8 cellular contexts compared by ENCODE assay signal in the genomic region with DNA sequence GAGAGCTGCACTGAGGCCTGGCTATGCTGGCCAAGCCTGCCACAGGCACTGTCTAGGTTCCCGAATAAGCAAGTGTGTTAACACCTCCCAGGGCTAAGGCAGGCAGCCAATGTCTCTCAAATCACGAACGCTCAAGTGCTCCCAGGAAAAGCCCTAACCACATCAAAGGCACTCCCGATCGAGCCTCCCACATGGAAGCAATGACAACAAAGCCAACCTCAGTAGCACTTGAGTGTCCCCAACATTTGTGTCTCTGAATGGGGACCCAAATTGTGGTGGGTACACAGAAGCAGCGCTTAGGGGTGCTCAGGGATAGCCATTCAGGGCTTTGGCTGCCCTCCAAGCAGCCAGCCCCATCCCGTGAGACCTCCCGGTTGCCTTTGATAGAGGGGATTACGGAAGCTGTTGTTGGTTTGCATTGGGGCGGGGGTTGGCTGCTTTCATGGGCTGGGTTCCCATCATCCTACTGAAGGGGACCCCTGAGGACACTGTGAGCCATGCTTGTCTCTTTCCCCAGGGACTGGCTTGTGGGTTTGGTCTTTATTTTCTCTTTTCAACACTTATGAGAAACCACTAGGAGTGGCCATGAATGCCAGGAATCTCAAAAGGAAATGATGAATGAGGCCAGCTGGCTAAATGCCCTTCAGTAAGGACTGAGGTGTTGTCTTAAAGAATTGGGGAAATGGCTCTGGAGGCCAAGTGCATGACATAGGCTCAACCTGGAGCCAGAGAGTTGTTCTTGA.
DNase-seq lines count a peak whose midpoint lies in the region; ATAC-seq, FAIRE-seq and TF ChIP-seq lines count a peak whose summit lies in the region.

No MANE protein-coding gene starts in this region.

- FAIRE-seq in GM12892 (lab: Jason Lieb, UNC), result no peak
- no peak for FAIRE-seq in GM12891 (lab: Jason Lieb, UNC)

- no peak overlapping the region for H4K8ac ChIP-seq in mesendoderm (ENCODE audit: low read depth, low read length)

- H3K27me3 ChIP-seq in mesendoderm (ENCODE audit: insufficient read depth, low read length, poor library complexity) (no peaks in the 10 kb centered on the region), psoas muscle (ENCODE audit: insufficient read depth in 3 of 3, low read length in 2 of 3) (no peaks in the 10 kb centered on the region)

- H3K56ac ChIP-seq in mesendoderm (ENCODE audit: low read length), result no peak overlapping the region

- H3K27ac ChIP-seq in mesendoderm (ENCODE audit: low read depth, low read length), result no peak overlapping the region
- no peak overlapping the region for H3K27ac ChIP-seq in psoas muscle

- no peak overlapping the region for H4K5ac ChIP-seq in mesendoderm (ENCODE audit: low read length)

- no peak overlapping the region for H3K4me2 ChIP-seq in mesendoderm (ENCODE audit: low read length)

- DNase-seq in DMS79 (lab: John Stamatoyannopoulos, UW) (peak; percentile 84), NCI-H2107 (lab: John Stamatoyannopoulos, UW) (peak; percentile 45), chondrocyte (ENCODE audit: low spot score) (no peak), mesendoderm (peak; percentile 32), GM12892 (ENCODE audit: insufficient read length) (no peak), psoas muscle (no peak), GM12891 (ENCODE audit: insufficient read length, low spot score) (no peak)

- no peaks in the 10 kb centered on the region for H3K9me3 ChIP-seq in psoas muscle

- WGBS in mesendoderm (ENCODE audit: extremely low coverage, insufficient coverage, low lambda C conversion rate), result no CpG with 5 or more reads among the region's 10 CpGs
- 64 to 74% (median 66%) methylated on average over 10 of the region's 10 CpGs for WGBS in psoas muscle, 3 donors

- no peak for TF ChIP-seq POLR2A in GM12892 (IDR thresholded peaks at IDR 0.05; ENCODE audit: low read depth, low read length)
- TF ChIP-seq POLR2A in GM12891 (IDR thresholded peaks at IDR 0.05; ENCODE audit: low read depth, low read length), result no peak

- H3K23ac ChIP-seq in mesendoderm (ENCODE audit: low read length), result no peak overlapping the region

- H3K4me3 ChIP-seq in mesendoderm (ENCODE audit: low read length) (no peak overlapping the region), psoas muscle (no peak overlapping the region)

- H2BK15ac ChIP-seq in mesendoderm (replicated peaks; ENCODE audit: low read depth), result no peak overlapping the region

- H2AK5ac ChIP-seq in mesendoderm (ENCODE audit: low read length), result no peak overlapping the region

- no peaks in the 10 kb centered on the region for H3K79me2 ChIP-seq in mesendoderm (ENCODE audit: control insufficient read depth, insufficient read depth, low read length)

- H3K18ac ChIP-seq in mesendoderm (ENCODE audit: low read length), result no peak overlapping the region

- intact Hi-C loops in psoas muscle (cut with DNase I), result no loop called here

- H2BK5ac ChIP-seq in mesendoderm (ENCODE audit: low read length), result no peak overlapping the region

- no peak overlapping the region for H2BK120ac ChIP-seq in mesendoderm (ENCODE audit: low read depth, low read length)

- H3K4ac ChIP-seq in mesendoderm (ENCODE audit: low read depth, low read length), result no peak overlapping the region

- no peaks in the 10 kb centered on the region for H3K36me3 Mint-ChIP-seq in chondrocyte (ENCODE audit: low read depth)

- peak overlapping the region; percentile 75 for H3K27ac Mint-ChIP-seq in chondrocyte (ENCODE audit: unreplicated experiment)

- H3K9me3 Mint-ChIP-seq in chondrocyte (ENCODE audit: low read depth), result no peaks in the 10 kb centered on the region

- ATAC-seq in psoas muscle (no peak), HG02885 (IDR thresholded peaks at IDR 0.05; ENCODE audit: poor library complexity, unreplicated experiment) (no peak)

- H3K4me3 Mint-ChIP-seq in chondrocyte (ENCODE audit: unreplicated experiment), result no peak overlapping the region

- TF ChIP-seq CTCF in chondrocyte (IDR thresholded peaks at IDR 0.05) (no peak), psoas muscle (IDR thresholded peaks at IDR 0.05) (no peak)

- no peaks in the 10 kb centered on the region for H3K79me1 ChIP-seq in mesendoderm (ENCODE audit: low read length)

- H3K36me3 ChIP-seq in mesendoderm (ENCODE audit: control insufficient read depth, insufficient read depth, low read length) (no peaks in the 10 kb centered on the region), psoas muscle (ENCODE audit: insufficient read depth in 1 of 2, low read depth in 1 of 2) (no peaks in the 10 kb centered on the region)

- H3K9ac ChIP-seq in mesendoderm (ENCODE audit: low read length), result no peak overlapping the region

- H3K4me1 ChIP-seq in mesendoderm (ENCODE audit: control insufficient read depth, low read depth, low read length) (no peaks in the 10 kb centered on the region), psoas muscle (no peaks in the 10 kb centered on the region)

- peaks cover 1% of the 10 kb centered on the region for H3K27me3 Mint-ChIP-seq in chondrocyte (ENCODE audit: low read depth)

- peaks cover 58% of the 10 kb centered on the region for H3K4me1 Mint-ChIP-seq in chondrocyte (ENCODE audit: low read depth)

TF ChIP-seq in GM12891, 5 proteins besides CTCF, POLR2A, EP300 and RAD21:
- TF ChIP-seq POLR2AphosphoS5 (IDR thresholded peaks at IDR 0.05; ENCODE audit: low read depth, low read length) (no peak), POU2F2 (IDR thresholded peaks at IDR 0.05; ENCODE audit: low read depth, low read length) (no peak), PAX5 (IDR thresholded peaks at IDR 0.05; ENCODE audit: insufficient read depth, low read length, severe bottlenecking) (no peak), TAF1 (IDR thresholded peaks at IDR 0.05; ENCODE audit: low read depth, low read length) (no peak), SPI1 (IDR thresholded peaks at IDR 0.05; ENCODE audit: low read depth, low read length) (no peak)

Comparison
In these comparisons a context has a peak if more than half of its experiments do, and no peak if none do; other contexts are left out.
1. DNase-seq: peak in DMS79 (single experiment), NCI-H2107 (single experiment) and mesendoderm (single experiment); none in chondrocyte (single experiment), GM12892 (single experiment), psoas muscle (0 of 2) and GM12891 (single experiment).